In the genomic region with DNA sequence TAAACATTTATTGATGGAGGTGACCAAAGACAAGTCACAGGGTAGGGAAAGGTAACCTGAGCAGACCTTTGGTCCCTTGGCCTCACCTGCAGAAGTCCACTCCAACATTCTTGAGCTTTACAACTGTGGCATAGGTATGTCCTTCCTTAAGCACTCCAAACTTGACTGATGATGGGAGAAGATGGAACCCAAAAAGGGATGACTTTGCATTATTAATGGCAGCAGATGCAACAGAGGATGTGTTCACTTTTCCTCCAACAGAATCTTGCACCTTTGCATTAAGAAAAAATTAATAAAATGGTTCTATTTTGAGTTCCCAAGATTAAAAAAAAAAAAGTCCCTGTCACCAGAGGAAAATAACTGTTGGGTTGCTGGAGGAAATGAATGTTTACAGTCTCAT, we compare ENCODE assay signal across 2 cellular contexts.
A peak's percentile ranks its signal among the peaks of the same experiment; 100 is the strongest.
TF ChIP-seq lines count a peak whose summit lies in the region.

No MANE protein-coding gene starts in this region.

TF ChIP-seq in HepG2, 621 proteins besides CTCF, POLR2A, EP300 and RAD21:
- TF ChIP-seq ZNF629 (CRISPR knock-in tag; conservative IDR thresholded peaks at IDR 0.05) (no peak), MAFF (IDR thresholded peaks at IDR 0.05; ENCODE audit: low read depth, low read length) (peak; percentile 50; the same call in 1 of the 2 replicates), MAFK (conservative IDR thresholded peaks at IDR 0.05 in 1 of 2, IDR thresholded peaks at IDR 0.05 in 1 of 2; ENCODE audit: low read length in 2 of 2) (peak; percentile 48 to 62; a peak in 3 of 4 replicates), RERE (CRISPR knock-in tag; IDR thresholded peaks at IDR 0.05; ENCODE audit: low read depth) (no peak), ZBTB21 (CRISPR knock-in tag; IDR thresholded peaks at IDR 0.05) (no peak), ZNF710 (CRISPR knock-in tag; IDR thresholded peaks at IDR 0.05; ENCODE audit: borderline replicate concordance) (no peak), NFE2L2 (IDR thresholded peaks at IDR 0.05; ENCODE audit: low read length) (peak; percentile 48; the same call in 1 of the 2 replicates), ZNF326 (CRISPR knock-in tag; IDR thresholded peaks at IDR 0.05; ENCODE audit: borderline replicate concordance) (no peak), ZBTB44 (CRISPR knock-in tag; IDR thresholded peaks at IDR 0.05) (no peak), SMAD9 (CRISPR knock-in tag; IDR thresholded peaks at IDR 0.05) (no peak)
- TF ChIP-seq, protein P1, sequence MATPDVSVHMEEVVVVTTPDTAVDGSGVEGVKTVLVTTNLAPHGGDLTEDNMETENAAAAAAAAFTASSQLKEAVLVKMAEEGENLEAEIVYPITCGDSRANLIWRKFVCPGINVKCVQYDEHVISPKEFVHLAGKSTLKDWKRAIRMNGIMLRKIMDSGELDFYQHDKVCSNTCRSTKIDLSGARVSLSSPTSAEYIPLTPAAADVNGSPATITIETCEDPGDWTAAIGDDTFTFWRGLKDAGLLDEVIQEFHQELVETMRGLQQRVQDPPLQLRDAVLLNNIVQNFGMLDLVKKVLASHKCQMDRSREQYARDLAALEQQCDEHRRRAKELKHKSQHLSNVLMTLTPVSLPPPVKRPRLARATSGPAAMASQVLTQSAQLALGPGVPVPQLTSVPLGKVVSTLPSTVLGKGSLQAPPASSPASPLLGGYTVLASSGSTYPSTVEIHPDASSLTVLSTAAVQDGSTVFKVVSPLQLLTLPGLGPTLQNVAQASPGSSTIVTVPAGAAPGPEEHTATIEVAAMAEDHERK (CRISPR knock-in tag; IDR thresholded peaks at IDR 0.05; ENCODE audit: low read depth), result no peak

TF ChIP-seq in K562, 482 proteins besides CTCF, POLR2A, EP300 and RAD21:
- TF ChIP-seq MAFF (IDR thresholded peaks at IDR 0.05; ENCODE audit: low read length) (peak; percentile 30; the same call in 1 of the 2 replicates), GTF3C2 (IDR thresholded peaks at IDR 0.05; ENCODE audit: borderline replicate concordance, extremely low read depth, insufficient read length) (no peak), JUNB (CRISPR knock-in tag; conservative IDR thresholded peaks at IDR 0.05) (no peak), MYNN (IDR thresholded peaks at IDR 0.05) (no peak), MYNN (CRISPR knock-in tag; IDR thresholded peaks at IDR 0.05) (no peak), MCM2 (IDR thresholded peaks at IDR 0.05; ENCODE audit: low read depth) (no peak), MAFG (tag; conservative IDR thresholded peaks at IDR 0.05) (peak; percentile 73), ZFP1 (CRISPR knock-in tag; IDR thresholded peaks at IDR 0.05) (no peak), ZNF316 (IDR thresholded peaks at IDR 0.05) (peak; percentile 70)
- TF ChIP-seq, protein P2, sequence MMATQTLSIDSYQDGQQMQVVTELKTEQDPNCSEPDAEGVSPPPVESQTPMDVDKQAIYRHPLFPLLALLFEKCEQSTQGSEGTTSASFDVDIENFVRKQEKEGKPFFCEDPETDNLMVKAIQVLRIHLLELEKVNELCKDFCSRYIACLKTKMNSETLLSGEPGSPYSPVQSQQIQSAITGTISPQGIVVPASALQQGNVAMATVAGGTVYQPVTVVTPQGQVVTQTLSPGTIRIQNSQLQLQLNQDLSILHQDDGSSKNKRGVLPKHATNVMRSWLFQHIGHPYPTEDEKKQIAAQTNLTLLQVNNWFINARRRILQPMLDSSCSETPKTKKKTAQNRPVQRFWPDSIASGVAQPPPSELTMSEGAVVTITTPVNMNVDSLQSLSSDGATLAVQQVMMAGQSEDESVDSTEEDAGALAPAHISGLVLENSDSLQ (IDR thresholded peaks at IDR 0.05), result no peak
